In the genomic region with DNA sequence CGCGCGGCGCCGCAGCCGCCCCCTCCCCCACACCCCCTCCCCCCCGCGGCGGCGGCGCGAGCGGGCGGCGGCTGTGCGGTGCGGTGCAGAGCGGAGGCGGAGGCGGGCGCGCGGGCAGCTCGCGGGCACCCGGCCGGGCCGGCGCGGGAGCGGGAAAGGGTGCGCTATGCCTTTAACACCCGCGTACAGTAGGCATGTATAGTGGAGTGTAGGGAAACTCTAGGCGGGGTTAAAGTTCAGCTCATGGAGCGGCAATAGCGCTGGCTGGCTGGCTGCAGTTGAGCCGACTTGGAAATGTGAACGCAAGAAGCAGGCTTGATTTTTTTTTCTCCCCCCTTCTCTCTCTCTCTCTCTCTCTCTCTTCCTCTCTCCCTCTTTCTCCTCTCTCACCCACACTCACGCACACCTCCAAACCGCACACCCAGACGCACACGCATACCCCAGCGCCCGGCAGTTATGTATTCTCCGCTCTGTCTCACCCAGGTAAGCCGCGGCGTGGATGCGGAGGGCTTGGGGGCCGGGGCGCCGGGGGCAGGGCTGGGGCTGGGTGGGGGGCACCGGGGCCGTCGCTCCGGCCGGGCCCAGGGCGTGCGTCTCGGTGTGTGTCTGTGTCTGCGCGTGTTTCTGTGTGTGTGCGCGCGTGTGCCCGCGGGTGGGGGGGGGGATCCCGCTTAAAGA, we compare ENCODE assay signal across 1 cellular context.
TF ChIP-seq lines count a peak whose summit lies in the region.

A gene (plus strand): TSS at position 226 of the 678 bp plus-strand sequence.

TF ChIP-seq in HepG2, 621 proteins besides CTCF, POLR2A, EP300 and RAD21 (continued from another document and continues in another):
- TF ChIP-seq, protein P1, sequence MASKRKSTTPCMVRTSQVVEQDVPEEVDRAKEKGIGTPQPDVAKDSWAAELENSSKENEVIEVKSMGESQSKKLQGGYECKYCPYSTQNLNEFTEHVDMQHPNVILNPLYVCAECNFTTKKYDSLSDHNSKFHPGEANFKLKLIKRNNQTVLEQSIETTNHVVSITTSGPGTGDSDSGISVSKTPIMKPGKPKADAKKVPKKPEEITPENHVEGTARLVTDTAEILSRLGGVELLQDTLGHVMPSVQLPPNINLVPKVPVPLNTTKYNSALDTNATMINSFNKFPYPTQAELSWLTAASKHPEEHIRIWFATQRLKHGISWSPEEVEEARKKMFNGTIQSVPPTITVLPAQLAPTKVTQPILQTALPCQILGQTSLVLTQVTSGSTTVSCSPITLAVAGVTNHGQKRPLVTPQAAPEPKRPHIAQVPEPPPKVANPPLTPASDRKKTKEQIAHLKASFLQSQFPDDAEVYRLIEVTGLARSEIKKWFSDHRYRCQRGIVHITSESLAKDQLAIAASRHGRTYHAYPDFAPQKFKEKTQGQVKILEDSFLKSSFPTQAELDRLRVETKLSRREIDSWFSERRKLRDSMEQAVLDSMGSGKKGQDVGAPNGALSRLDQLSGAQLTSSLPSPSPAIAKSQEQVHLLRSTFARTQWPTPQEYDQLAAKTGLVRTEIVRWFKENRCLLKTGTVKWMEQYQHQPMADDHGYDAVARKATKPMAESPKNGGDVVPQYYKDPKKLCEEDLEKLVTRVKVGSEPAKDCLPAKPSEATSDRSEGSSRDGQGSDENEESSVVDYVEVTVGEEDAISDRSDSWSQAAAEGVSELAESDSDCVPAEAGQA (IDR thresholded peaks at IDR 0.05; ENCODE audit: low read depth): no peak
- TF ChIP-seq, protein P1 (CRISPR knock-in tag; IDR thresholded peaks at IDR 0.05; ENCODE audit: borderline replicate concordance): no peak
- TF ChIP-seq SKI (IDR thresholded peaks at IDR 0.05; ENCODE audit: partially characterized antibody) (peak; percentile 20), JDP2 (CRISPR knock-in tag; IDR thresholded peaks at IDR 0.05; ENCODE audit: borderline replicate concordance) (no peak), MTA1 (CRISPR knock-in tag; IDR thresholded peaks at IDR 0.05; ENCODE audit: borderline replicate concordance) (no peak), U2AF1 (optimal IDR thresholded peaks at IDR 0.05; ENCODE audit: low read depth, low read length) (no peak), NFE2 (CRISPR knock-in tag; IDR thresholded peaks at IDR 0.05) (no peak), ZNF567 (CRISPR knock-in tag; IDR thresholded peaks at IDR 0.05; ENCODE audit: borderline replicate concordance) (no peak), AGO2 (optimal IDR thresholded peaks at IDR 0.05; ENCODE audit: low read depth, low read length) (no peak), SMAD3 (CRISPR knock-in tag; IDR thresholded peaks at IDR 0.05) (no peak), MYC (CRISPR knock-in tag; IDR thresholded peaks at IDR 0.05; ENCODE audit: borderline replicate concordance) (peak; percentile 6; the same call in 1 of the 2 replicates), MATR3 (CRISPR knock-in tag; IDR thresholded peaks at IDR 0.05) (no peak), REL (CRISPR knock-in tag; conservative IDR thresholded peaks at IDR 0.05) (no peak), SETDB1 (CRISPR knock-in tag; IDR thresholded peaks at IDR 0.05; ENCODE audit: borderline replicate concordance) (no peak), KDM6A (CRISPR knock-in tag; IDR thresholded peaks at IDR 0.05; ENCODE audit: low read depth) (no peak), GATA4 (IDR thresholded peaks at IDR 0.05; ENCODE audit: borderline replicate concordance, low read depth) (no peak)
- TF ChIP-seq, protein P2, sequence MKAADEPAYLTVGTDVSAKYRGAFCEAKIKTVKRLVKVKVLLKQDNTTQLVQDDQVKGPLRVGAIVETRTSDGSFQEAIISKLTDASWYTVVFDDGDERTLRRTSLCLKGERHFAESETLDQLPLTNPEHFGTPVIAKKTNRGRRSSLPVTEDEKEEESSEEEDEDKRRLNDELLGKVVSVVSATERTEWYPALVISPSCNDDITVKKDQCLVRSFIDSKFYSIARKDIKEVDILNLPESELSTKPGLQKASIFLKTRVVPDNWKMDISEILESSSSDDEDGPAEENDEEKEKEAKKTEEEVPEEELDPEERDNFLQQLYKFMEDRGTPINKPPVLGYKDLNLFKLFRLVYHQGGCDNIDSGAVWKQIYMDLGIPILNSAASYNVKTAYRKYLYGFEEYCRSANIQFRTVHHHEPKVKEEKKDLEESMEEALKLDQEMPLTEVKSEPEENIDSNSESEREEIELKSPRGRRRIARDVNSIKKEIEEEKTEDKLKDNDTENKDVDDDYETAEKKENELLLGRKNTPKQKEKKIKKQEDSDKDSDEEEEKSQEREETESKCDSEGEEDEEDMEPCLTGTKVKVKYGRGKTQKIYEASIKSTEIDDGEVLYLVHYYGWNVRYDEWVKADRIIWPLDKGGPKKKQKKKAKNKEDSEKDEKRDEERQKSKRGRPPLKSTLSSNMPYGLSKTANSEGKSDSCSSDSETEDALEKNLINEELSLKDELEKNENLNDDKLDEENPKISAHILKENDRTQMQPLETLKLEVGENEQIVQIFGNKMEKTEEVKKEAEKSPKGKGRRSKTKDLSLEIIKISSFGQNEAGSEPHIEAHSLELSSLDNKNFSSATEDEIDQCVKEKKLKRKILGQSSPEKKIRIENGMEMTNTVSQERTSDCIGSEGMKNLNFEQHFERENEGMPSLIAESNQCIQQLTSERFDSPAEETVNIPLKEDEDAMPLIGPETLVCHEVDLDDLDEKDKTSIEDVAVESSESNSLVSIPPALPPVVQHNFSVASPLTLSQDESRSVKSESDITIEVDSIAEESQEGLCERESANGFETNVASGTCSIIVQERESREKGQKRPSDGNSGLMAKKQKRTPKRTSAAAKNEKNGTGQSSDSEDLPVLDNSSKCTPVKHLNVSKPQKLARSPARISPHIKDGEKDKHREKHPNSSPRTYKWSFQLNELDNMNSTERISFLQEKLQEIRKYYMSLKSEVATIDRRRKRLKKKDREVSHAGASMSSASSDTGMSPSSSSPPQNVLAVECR (CRISPR knock-in tag; IDR thresholded peaks at IDR 0.05; ENCODE audit: borderline replicate concordance): peak; percentile 9; the same call in 1 of the 2 replicates
- TF ChIP-seq, protein P3, sequence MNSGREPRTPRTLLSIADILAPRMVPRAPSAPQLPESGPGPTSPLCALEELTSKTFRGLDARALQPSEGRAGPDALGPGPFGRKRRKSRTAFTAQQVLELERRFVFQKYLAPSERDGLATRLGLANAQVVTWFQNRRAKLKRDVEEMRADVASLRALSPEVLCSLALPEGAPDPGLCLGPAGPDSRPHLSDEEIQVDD (CRISPR knock-in tag; IDR thresholded peaks at IDR 0.05; ENCODE audit: borderline replicate concordance): no peak
- TF ChIP-seq, protein P4, sequence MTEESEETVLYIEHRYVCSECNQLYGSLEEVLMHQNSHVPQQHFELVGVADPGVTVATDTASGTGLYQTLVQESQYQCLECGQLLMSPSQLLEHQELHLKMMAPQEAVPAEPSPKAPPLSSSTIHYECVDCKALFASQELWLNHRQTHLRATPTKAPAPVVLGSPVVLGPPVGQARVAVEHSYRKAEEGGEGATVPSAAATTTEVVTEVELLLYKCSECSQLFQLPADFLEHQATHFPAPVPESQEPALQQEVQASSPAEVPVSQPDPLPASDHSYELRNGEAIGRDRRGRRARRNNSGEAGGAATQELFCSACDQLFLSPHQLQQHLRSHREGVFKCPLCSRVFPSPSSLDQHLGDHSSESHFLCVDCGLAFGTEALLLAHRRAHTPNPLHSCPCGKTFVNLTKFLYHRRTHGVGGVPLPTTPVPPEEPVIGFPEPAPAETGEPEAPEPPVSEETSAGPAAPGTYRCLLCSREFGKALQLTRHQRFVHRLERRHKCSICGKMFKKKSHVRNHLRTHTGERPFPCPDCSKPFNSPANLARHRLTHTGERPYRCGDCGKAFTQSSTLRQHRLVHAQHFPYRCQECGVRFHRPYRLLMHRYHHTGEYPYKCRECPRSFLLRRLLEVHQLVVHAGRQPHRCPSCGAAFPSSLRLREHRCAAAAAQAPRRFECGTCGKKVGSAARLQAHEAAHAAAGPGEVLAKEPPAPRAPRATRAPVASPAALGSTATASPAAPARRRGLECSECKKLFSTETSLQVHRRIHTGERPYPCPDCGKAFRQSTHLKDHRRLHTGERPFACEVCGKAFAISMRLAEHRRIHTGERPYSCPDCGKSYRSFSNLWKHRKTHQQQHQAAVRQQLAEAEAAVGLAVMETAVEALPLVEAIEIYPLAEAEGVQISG (CRISPR knock-in tag; IDR thresholded peaks at IDR 0.05): 0 out of 2 replicates have a peak, but pooled peaks have one; percentile 48
- TF ChIP-seq, protein P5, sequence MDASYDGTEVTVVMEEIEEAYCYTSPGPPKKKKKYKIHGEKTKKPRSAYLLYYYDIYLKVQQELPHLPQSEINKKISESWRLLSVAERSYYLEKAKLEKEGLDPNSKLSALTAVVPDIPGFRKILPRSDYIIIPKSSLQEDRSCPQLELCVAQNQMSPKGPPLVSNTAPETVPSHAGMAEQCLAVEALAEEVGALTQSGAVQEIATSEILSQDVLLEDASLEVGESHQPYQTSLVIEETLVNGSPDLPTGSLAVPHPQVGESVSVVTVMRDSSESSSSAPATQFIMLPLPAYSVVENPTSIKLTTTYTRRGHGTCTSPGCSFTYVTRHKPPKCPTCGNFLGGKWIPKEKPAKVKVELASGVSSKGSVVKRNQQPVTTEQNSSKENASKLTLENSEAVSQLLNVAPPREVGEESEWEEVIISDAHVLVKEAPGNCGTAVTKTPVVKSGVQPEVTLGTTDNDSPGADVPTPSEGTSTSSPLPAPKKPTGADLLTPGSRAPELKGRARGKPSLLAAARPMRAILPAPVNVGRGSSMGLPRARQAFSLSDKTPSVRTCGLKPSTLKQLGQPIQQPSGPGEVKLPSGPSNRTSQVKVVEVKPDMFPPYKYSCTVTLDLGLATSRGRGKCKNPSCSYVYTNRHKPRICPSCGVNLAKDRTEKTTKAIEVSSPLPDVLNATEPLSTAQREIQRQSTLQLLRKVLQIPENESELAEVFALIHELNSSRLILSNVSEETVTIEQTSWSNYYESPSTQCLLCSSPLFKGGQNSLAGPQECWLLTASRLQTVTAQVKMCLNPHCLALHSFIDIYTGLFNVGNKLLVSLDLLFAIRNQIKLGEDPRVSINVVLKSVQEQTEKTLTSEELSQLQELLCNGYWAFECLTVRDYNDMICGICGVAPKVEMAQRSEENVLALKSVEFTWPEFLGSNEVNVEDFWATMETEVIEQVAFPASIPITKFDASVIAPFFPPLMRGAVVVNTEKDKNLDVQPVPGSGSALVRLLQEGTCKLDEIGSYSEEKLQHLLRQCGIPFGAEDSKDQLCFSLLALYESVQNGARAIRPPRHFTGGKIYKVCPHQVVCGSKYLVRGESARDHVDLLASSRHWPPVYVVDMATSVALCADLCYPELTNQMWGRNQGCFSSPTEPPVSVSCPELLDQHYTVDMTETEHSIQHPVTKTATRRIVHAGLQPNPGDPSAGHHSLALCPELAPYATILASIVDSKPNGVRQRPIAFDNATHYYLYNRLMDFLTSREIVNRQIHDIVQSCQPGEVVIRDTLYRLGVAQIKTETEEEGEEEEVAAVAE (CRISPR knock-in tag; IDR thresholded peaks at IDR 0.05; ENCODE audit: borderline replicate concordance): no peak
- TF ChIP-seq, protein P6, sequence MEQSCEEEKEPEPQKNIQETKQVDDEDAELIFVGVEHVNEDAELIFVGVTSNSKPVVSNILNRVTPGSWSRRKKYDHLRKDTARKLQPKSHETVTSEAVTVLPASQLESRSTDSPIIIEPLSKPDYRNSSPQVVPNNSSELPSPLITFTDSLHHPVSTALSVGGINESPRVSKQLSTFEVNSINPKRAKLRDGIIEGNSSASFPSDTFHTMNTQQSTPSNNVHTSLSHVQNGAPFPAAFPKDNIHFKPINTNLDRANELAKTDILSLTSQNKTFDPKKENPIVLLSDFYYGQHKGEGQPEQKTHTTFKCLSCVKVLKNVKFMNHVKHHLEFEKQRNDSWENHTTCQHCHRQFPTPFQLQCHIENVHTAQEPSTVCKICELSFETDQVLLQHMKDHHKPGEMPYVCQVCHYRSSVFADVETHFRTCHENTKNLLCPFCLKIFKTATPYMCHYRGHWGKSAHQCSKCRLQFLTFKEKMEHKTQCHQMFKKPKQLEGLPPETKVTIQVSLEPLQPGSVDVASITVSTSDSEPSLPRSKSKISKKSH (CRISPR knock-in tag; IDR thresholded peaks at IDR 0.05; ENCODE audit: borderline replicate concordance): no peak
- TF ChIP-seq, protein P7, sequence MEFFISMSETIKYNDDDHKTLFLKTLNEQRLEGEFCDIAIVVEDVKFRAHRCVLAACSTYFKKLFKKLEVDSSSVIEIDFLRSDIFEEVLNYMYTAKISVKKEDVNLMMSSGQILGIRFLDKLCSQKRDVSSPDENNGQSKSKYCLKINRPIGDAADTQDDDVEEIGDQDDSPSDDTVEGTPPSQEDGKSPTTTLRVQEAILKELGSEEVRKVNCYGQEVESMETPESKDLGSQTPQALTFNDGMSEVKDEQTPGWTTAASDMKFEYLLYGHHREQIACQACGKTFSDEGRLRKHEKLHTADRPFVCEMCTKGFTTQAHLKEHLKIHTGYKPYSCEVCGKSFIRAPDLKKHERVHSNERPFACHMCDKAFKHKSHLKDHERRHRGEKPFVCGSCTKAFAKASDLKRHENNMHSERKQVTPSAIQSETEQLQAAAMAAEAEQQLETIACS (CRISPR knock-in tag; IDR thresholded peaks at IDR 0.05): peak; percentile 71
- TF ChIP-seq, protein P8, sequence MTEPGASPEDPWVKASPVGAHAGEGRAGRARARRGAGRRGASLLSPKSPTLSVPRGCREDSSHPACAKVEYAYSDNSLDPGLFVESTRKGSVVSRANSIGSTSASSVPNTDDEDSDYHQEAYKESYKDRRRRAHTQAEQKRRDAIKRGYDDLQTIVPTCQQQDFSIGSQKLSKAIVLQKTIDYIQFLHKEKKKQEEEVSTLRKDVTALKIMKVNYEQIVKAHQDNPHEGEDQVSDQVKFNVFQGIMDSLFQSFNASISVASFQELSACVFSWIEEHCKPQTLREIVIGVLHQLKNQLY (CRISPR knock-in tag; IDR thresholded peaks at IDR 0.05): no peak
- TF ChIP-seq, protein P9, sequence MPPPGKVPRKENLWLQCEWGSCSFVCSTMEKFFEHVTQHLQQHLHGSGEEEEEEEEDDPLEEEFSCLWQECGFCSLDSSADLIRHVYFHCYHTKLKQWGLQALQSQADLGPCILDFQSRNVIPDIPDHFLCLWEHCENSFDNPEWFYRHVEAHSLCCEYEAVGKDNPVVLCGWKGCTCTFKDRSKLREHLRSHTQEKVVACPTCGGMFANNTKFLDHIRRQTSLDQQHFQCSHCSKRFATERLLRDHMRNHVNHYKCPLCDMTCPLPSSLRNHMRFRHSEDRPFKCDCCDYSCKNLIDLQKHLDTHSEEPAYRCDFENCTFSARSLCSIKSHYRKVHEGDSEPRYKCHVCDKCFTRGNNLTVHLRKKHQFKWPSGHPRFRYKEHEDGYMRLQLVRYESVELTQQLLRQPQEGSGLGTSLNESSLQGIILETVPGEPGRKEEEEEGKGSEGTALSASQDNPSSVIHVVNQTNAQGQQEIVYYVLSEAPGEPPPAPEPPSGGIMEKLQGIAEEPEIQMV (CRISPR knock-in tag; IDR thresholded peaks at IDR 0.05; ENCODE audit: low read depth): no peak
